7 cellular contexts compared by ENCODE assay signal in the genomic region with DNA sequence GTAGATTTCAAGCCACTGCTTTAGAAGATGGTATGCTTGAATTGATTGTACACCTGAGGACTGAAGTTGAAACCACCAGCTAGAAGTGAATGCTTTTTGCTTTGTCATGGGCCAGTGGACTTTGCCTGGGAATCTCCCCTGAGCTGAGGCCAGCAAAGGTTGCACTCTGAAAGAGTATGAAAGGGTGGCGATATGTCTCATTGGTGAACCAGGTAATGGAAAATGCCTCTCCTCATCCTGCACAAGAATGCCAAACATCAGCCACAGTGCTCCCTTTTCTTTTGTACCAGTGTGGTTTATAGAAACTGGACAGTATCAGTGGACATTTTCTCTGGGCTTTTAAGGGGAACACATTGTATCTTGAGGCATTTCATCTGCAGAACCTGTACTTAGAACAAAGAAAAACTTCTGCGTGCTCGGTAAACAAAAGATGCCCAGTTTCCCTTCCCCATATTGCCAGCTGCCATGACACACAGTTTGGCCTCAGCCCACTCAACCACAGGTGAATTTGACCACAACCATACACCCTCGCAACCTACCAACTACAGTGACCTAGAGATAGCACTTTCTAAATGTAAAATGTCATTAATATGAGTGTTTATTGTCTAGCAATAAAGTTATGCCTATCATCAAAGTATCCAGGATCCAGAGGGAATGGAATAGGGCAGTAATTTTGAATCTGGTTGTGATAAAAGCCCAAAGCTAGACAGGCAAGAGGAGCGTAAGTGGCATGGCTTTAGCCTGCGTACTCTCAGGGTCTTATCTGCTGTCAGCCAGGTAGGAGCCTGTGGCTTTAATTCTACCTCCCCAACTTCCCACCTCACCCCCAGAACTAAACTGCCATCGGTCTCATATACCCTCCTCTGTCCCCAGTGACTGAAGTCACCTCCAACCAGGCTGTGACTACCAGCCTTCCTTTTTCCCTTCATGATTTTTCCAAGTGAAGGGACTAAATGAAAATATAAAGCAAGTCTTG.
DNase-seq lines count a peak whose midpoint lies in the region; ATAC-seq and TF ChIP-seq lines count a peak whose summit lies in the region.

No MANE protein-coding gene starts in this region.

- peak; percentile 73 for ATAC-seq in GM19043 (IDR thresholded peaks at IDR 0.05; ENCODE audit: low read depth, unreplicated experiment)
- peak; percentile 73 for ATAC-seq in HG02840 (IDR thresholded peaks at IDR 0.05; ENCODE audit: low FRiP score, unreplicated experiment)
- peak; percentile 91 to 92 for ATAC-seq in stimulated activated naive B cell treated with anti-CD40 and anti-IgM and Interleukin-4, amounts not matched to agents 10 μg/mL and 1 μg/mL and 100 μg/mL, for 72 hours (replicated peaks)

- peak overlapping the region; percentile 98 for H3K27ac Mint-ChIP-seq in stimulated activated naive B cell treated with anti-CD40 and anti-IgM and Interleukin-4, amounts not matched to agents 10 μg/mL and 1 μg/mL and 100 μg/mL, for 72 hours

- peaks cover 3 to 4% of the 10 kb centered on the region in 2 donors for H3K36me3 Mint-ChIP-seq in stimulated activated naive B cell treated with anti-CD40 and anti-IgM and Interleukin-4, amounts not matched to agents 10 μg/mL and 1 μg/mL and 100 μg/mL, for 72 hours

- H3K4me3 Mint-ChIP-seq in stimulated activated naive B cell treated with anti-CD40 and anti-IgM and Interleukin-4, amounts not matched to agents 10 μg/mL and 1 μg/mL and 100 μg/mL, for 72 hours = peak overlapping the region; percentile 69 to 74

- no peaks in the 10 kb centered on the region for H3K9me2 ChIP-seq in MM.1S (replicated peaks; ENCODE audit: insufficient read depth, low read length)

- H3K36me3 ChIP-seq in MM.1S (replicated peaks; ENCODE audit: insufficient read depth, low read length) (no peaks in the 10 kb centered on the region), A673 (ENCODE audit: insufficient read depth, low read length, poor library complexity, severe bottlenecking) (no peaks in the 10 kb centered on the region)
- no peaks in the 10 kb centered on the region for H3K36me3 ChIP-seq in effector memory CD4-positive, alpha-beta T cell (ENCODE audit: control insufficient read depth, insufficient read depth, low read length)

- intact Hi-C loops in A673 (cut with micrococcal nuclease; ENCODE audit: unreplicated experiment) = no loop called here

- TF ChIP-seq CTCF in MM.1S (IDR thresholded peaks at IDR 0.05; ENCODE audit: low read length) (no peak), A673 (conservative IDR thresholded peaks at IDR 0.05; ENCODE audit: low read depth, low read length) (no peak)

- peak overlapping the region; percentile 32; the same call in 1 of the 2 replicates for H3K9ac ChIP-seq in MM.1S (ENCODE audit: low read length)

- no peaks in the 10 kb centered on the region for H3K9me3 ChIP-seq in MM.1S (replicated peaks; ENCODE audit: insufficient read depth, low read length)
- no peaks in the 10 kb centered on the region for H3K9me3 ChIP-seq in effector memory CD4-positive, alpha-beta T cell (ENCODE audit: control insufficient read depth, low read length)
- no peaks in the 10 kb centered on the region for H3K9me3 ChIP-seq in A673 (ENCODE audit: low read depth, low read length, poor library complexity, severe bottlenecking)

- peaks cover 3 to 5% of the 10 kb centered on the region in 2 donors for H3K9me3 Mint-ChIP-seq in stimulated activated naive B cell treated with anti-CD40 and anti-IgM and Interleukin-4, amounts not matched to agents 10 μg/mL and 1 μg/mL and 100 μg/mL, for 72 hours

- no TSS peak for BruUV-seq in A673 (replicated peaks; lab: Mats Ljungman, UMichigan)

- H3K27ac ChIP-seq in MM.1S (ENCODE audit: low read length) (peak overlapping the region; percentile 82), A673 (ENCODE audit: low read depth, low read length, poor library complexity, severe bottlenecking) (no peak overlapping the region)
- H3K27ac ChIP-seq in effector memory CD4-positive, alpha-beta T cell (ENCODE audit: insufficient read depth, low read length, poor library complexity, severe bottlenecking) = no peak overlapping the region

- peak; percentile 74 for DNase-seq in MM.1S
- peak; percentile 83 for DNase-seq in stimulated activated naive B cell treated with anti-CD40 and anti-IgM and Interleukin-4, amounts not matched to agents 10 μg/mL and 1 μg/mL and 100 μg/mL, for 72 hours
- DNase-seq in NCI-H510A (lab: John Stamatoyannopoulos, UW) = no peak
- DNase-seq in effector memory CD4-positive, alpha-beta T cell = no peak
- DNase-seq in A673 (ENCODE audit: low spot score) = no peak

- H3K4me2 ChIP-seq in MM.1S (ENCODE audit: low read depth, low read length) = peak overlapping the region; percentile 42

- CTCF ChIA-PET in A673 (lab: Charles Lee) = no interaction called here

- POLR2A ChIA-PET in A673 (lab: Charles Lee; ENCODE audit: low non-redundant PET) = no interaction called here

- H2AFZ ChIP-seq in MM.1S (ENCODE audit: low read length) = peak overlapping the region; percentile 57

- H3K4me1 ChIP-seq in MM.1S (ENCODE audit: low read length) = peaks cover 12% of the 10 kb centered on the region
- no peaks in the 10 kb centered on the region for H3K4me1 ChIP-seq in effector memory CD4-positive, alpha-beta T cell (ENCODE audit: control insufficient read depth, insufficient read depth, low read length, poor library complexity, severe bottlenecking)
- no peaks in the 10 kb centered on the region for H3K4me1 ChIP-seq in A673 (ENCODE audit: insufficient read depth, low read length, poor library complexity, severe bottlenecking)

- no peaks in the 10 kb centered on the region for H3K27me3 Mint-ChIP-seq in stimulated activated naive B cell treated with anti-CD40 and anti-IgM and Interleukin-4, amounts not matched to agents 10 μg/mL and 1 μg/mL and 100 μg/mL, for 72 hours

- H3K4me1 Mint-ChIP-seq in stimulated activated naive B cell treated with anti-CD40 and anti-IgM and Interleukin-4, amounts not matched to agents 10 μg/mL and 1 μg/mL and 100 μg/mL, for 72 hours = peaks cover 40 to 71% of the 10 kb centered on the region in 2 donors

- H3K79me2 ChIP-seq in MM.1S (ENCODE audit: low read length) = no peaks in the 10 kb centered on the region

- no peaks in the 10 kb centered on the region for H4K20me1 ChIP-seq in MM.1S (ENCODE audit: insufficient read depth, low read length)

- H3K27me3 ChIP-seq in MM.1S (replicated peaks; ENCODE audit: insufficient read depth, low read length) (no peaks in the 10 kb centered on the region), A673 (replicated peaks; ENCODE audit: insufficient read depth, low read depth, low read length, poor library complexity) (no peaks in the 10 kb centered on the region)
- no peaks in the 10 kb centered on the region for H3K27me3 ChIP-seq in effector memory CD4-positive, alpha-beta T cell (replicated peaks; ENCODE audit: control insufficient read depth, insufficient read depth, low read length, poor library complexity, severe bottlenecking)

- H3F3A ChIP-seq in MM.1S (ENCODE audit: insufficient read depth, low read length) = peaks cover 13% of the 10 kb centered on the region; the same call in 1 of the 2 replicates

- H3K4me3 ChIP-seq in MM.1S (ENCODE audit: low read length) (peak overlapping the region; percentile 10; the same call in 1 of the 2 replicates), A673 (ENCODE audit: low read depth, low read length, poor library complexity, severe bottlenecking) (no peak overlapping the region)
- no peak overlapping the region for H3K4me3 ChIP-seq in effector memory CD4-positive, alpha-beta T cell (ENCODE audit: insufficient read depth, low read depth, low read length, poor library complexity, severe bottlenecking)

Comparison
In these comparisons a context has a peak if more than half of its experiments do, and no peak if none do; other contexts are left out.
1. DNase-seq: peak in MM.1S (single experiment) and stimulated activated naive B cell treated with anti-CD40 and anti-IgM and Interleukin-4, amounts not matched to agents 10 μg/mL and 1 μg/mL and 100 μg/mL, for 72 hours (single experiment); none in NCI-H510A (single experiment), effector memory CD4-positive, alpha-beta T cell (0 of 3) and A673 (single experiment).
2. Peak in every context shown above with its lines, with median percentiles within 50 percentile points of each other: ATAC-seq.